ENCODE assay signal across 23 cellular contexts in genomic region chr16:85149776-85150175, GRCh38. TPM values are rescaled to one million over a fixed set of nuclear protein-coding genes. Genes with fewer than 3 reads are reported as not detected.
DNase-seq lines count a peak whose midpoint lies in the region; ATAC-seq and TF ChIP-seq lines count a peak whose summit lies in the region.
"Had no signal": no experiment of that assay in that cellular context is flagged by ENCODE, and none has a peak within 500 bp of the region (broad histone marks: within the 10 kb centered on the region; RNA-seq: fewer than 3 reads in every experiment).

No MANE protein-coding gene starts in this region.

- no peak for TF ChIP-seq EP300 in transverse colon (IDR thresholded peaks at IDR 0.05; ENCODE audit: low read depth)

- no peak for TF ChIP-seq POLR2A in transverse colon (IDR thresholded peaks at IDR 0.05)

- intact Hi-C loops in posterior cingulate gyrus (cut with DNase I) = no loop called here
- intact Hi-C loops in transverse colon (cut with DNase I; ENCODE audit: low total_unique reads) = no loop called here
- intact Hi-C loops in upper lobe of right lung (cut with DNase I) = no loop called here

- no peak for ATAC-seq in upper lobe of right lung
- ATAC-seq: activated naive CD8-positive, alpha-beta T cell treated with anti-CD3 and anti-CD28 coated beads, Interleukin-2, amount 50 U/mL, for 24 hours; activated T-helper 17 cell treated with anti-CD3 and anti-CD28 coated beads, Interleukin-2, amount 50 U/mL, for 72 hours; mucosa of descending colon; stimulated activated memory B cell treated with anti-CD40 and anti-IgM and Interleukin-4, amounts not matched to agents 10 μg/mL and 1 μg/mL and 100 μg/mL, for 72 hours; WTC11 had no signal

- H3K9me3 ChIP-seq in right atrium auricular region (no peaks in the 10 kb centered on the region), transverse colon (no peaks in the 10 kb centered on the region), upper lobe of right lung (no peaks in the 10 kb centered on the region)
- H3K9me3 ChIP-seq: mucosa of descending colon had no signal

- DNase-seq in C1 segment of cervical spinal cord (lab: John Stamatoyannopoulos, UW) (peak in 11 of 14 donors; percentile 14 to 95 (median 73)), caudate nucleus (lab: John Stamatoyannopoulos, UW) (peak in 45 of 61 donors; percentile 11 to 93 (median 42)), right atrium auricular region (ENCODE audit: low spot score) (no peak), posterior cingulate gyrus (peak in 7 of 10 donors; percentile 50 to 92 (median 57)), transverse colon (no peak), upper lobe of right lung (no peak), amniotic stem cell (lab: John Stamatoyannopoulos, UW) (no peak), cortex of kidney (lab: John Stamatoyannopoulos, UW) (no peak)
- DNase-seq: activated naive CD8-positive, alpha-beta T cell treated with anti-CD3 and anti-CD28 coated beads, Interleukin-2, amount 50 U/mL, for 24 hours; erythroblast; KBM-7; mucosa of descending colon; NCI-H1092; NK-92 treated with Interleukin-12 subunit alpha and Interleukin-12 subunit beta, amount 100 ng/mL, for 24 hours; occipital lobe; RPMI8226 had no signal

- TF ChIP-seq CTCF in right atrium auricular region (IDR thresholded peaks at IDR 0.05) = no peak
- TF ChIP-seq CTCF in transverse colon (IDR thresholded peaks at IDR 0.05) = no peak
- TF ChIP-seq CTCF in upper lobe of right lung (IDR thresholded peaks at IDR 0.05) = no peak

- in situ Hi-C loops in transverse colon (cut with MboI; ENCODE audit: low pct_ligation_motif_present in 1 of 4, low pct_unique_long_range_greater_than_20kb in 1 of 4, low sequenced_read_pairs in 3 of 4) = no loop called here

- H3K27ac ChIP-seq in caudate nucleus (ENCODE audit: low read depth, low read length) (peak overlapping the region; percentile 40), right atrium auricular region (peak overlapping the region; percentile 90 to 91), transverse colon (peak overlapping the region in 2 of 4 donors; percentile 26 to 48), upper lobe of right lung (no peak overlapping the region)
- H3K27ac ChIP-seq: HL-60 had no signal

- 62% methylated on average over 12 of the region's 14 CpGs; no CpG with 5 or more reads in 1 of the 2 donors for WGBS in transverse colon (ENCODE audit: low coverage in 1 of 2), 2 donors

- H3K4me3 ChIP-seq in right atrium auricular region (no peak overlapping the region), transverse colon (no peak overlapping the region), upper lobe of right lung (no peak overlapping the region)
- H3K4me3 ChIP-seq: mucosa of descending colon had no signal

- H3K4me1 ChIP-seq in right atrium auricular region = peaks cover 0 to 86% of the 10 kb centered on the region in 2 donors
- H3K4me1 ChIP-seq in transverse colon = peaks cover 5 to 19% (median 12%) of the 10 kb centered on the region in 4 donors
- H3K4me1 ChIP-seq in upper lobe of right lung = peaks cover 5% of the 10 kb centered on the region

- H3K36me3 ChIP-seq in right atrium auricular region (no peaks in the 10 kb centered on the region), transverse colon (no peaks in the 10 kb centered on the region), upper lobe of right lung (no peaks in the 10 kb centered on the region)

- H3K27me3 ChIP-seq in right atrium auricular region = no peaks in the 10 kb centered on the region
- no peaks in the 10 kb centered on the region for H3K27me3 ChIP-seq in transverse colon
- H3K27me3 ChIP-seq in upper lobe of right lung = no peaks in the 10 kb centered on the region

RNA-seq across cellular contexts. Expression of gene CIBAR2, which starts 37.5 kb away (rescaled TPM):
- total RNA-seq in right atrium auricular region (not detected), transverse colon (under 1 TPM in 1 of 4 donors, not detected in 3; 0.79 TPM), upper lobe of right lung (not detected)
- total RNA-seq: activated CD8-positive, alpha-beta memory T cell treated with anti-CD3 and anti-CD28 coated beads for 36 hours; kidney epithelial cell; mucosa of descending colon; occipital lobe; T-helper 1 cell treated with Interleukin-12 subunit alpha and Interleukin-12 subunit beta and Interleukin-4 antibody, amounts not matched to agents 30 ng/mL and 1 ng/mL, for 36 hours; WTC11 had no signal

Comparison
In these comparisons a context has a peak if more than half of its experiments do, and no peak if none do; other contexts are left out.
1. DNase-seq: peak in C1 segment of cervical spinal cord (11 of 14), caudate nucleus (45 of 61) and posterior cingulate gyrus (7 of 10); none in right atrium auricular region (single experiment), transverse colon (single experiment), upper lobe of right lung (single experiment), amniotic stem cell (single experiment) and cortex of kidney (single experiment).